Comparison of ENCODE assay signal across 8 cellular contexts in the genomic region with DNA sequence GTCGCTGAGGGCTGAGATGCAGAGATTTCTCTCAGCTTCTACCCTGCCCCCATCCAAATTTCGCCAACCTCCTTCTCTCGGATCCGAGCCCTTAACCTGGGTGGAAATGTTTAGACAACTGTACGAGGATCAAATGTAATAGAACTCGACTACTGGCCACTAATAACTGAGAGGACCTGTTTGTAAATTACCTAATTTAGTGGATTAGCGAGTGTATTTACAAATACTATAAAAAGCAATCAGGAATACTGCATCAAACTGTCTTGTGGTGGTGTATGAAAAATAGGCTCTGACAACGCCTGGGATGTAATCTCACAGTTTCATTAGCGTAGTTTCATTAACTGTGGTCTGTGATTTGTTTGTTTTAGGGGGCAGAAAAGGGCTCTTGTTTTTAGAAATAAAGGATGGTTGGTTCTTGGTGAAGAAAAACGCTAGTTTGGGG. TPM values are rescaled to one million over a fixed set of nuclear protein-coding genes. Genes with fewer than 3 reads are reported as not detected.
DNase-seq lines count a peak whose midpoint lies in the region; ATAC-seq, FAIRE-seq and TF ChIP-seq lines count a peak whose summit lies in the region.

No MANE protein-coding gene starts in this region.

- H3K36me3 Mint-ChIP-seq in T-helper 2 cell treated with Interferon-gamma antibody and Interleukin-4, amounts not matched to agents 5 μg/mL and 100 μg/mL, for 36 hours (ENCODE audit: low read depth), result no peaks in the 10 kb centered on the region
- H3K36me3 Mint-ChIP-seq in activated naive CD8-positive, alpha-beta T cell treated with anti-CD3 and anti-CD28 coated beads for 36 hours, result no peaks in the 10 kb centered on the region

- peak overlapping the region; percentile 85 for H3K4me3 Mint-ChIP-seq in T-helper 2 cell treated with Interferon-gamma antibody and Interleukin-4, amounts not matched to agents 5 μg/mL and 100 μg/mL, for 36 hours
- H3K4me3 Mint-ChIP-seq in activated naive CD8-positive, alpha-beta T cell treated with anti-CD3 and anti-CD28 coated beads for 36 hours, result peak overlapping the region; percentile 91

- intact Hi-C loops in kidney (cut with DNase I), result no loop called here

- no peaks in the 10 kb centered on the region for H3K36me3 ChIP-seq in kidney (ENCODE audit: control insufficient read depth in 1 of 2, insufficient read depth in 2 of 2, low read length in 2 of 2)

- FAIRE-seq in kidney (lab: Jason Lieb, UNC), result no peak

- no peaks in the 10 kb centered on the region for H3K9me3 Mint-ChIP-seq in T-helper 2 cell treated with Interferon-gamma antibody and Interleukin-4, amounts not matched to agents 5 μg/mL and 100 μg/mL, for 36 hours
- H3K9me3 Mint-ChIP-seq in activated naive CD8-positive, alpha-beta T cell treated with anti-CD3 and anti-CD28 coated beads for 36 hours, result no peaks in the 10 kb centered on the region

- peak overlapping the region; percentile 78 to 87 for H3K4me3 ChIP-seq in kidney (ENCODE audit: low read length in 2 of 2)

- H3K4me1 Mint-ChIP-seq in T-helper 2 cell treated with Interferon-gamma antibody and Interleukin-4, amounts not matched to agents 5 μg/mL and 100 μg/mL, for 36 hours (ENCODE audit: low read depth), result peaks cover 14% of the 10 kb centered on the region
- H3K4me1 Mint-ChIP-seq in activated naive CD8-positive, alpha-beta T cell treated with anti-CD3 and anti-CD28 coated beads for 36 hours, result peaks cover 14% of the 10 kb centered on the region

- H3K4me1 ChIP-seq in kidney (ENCODE audit: control insufficient read depth in 1 of 2, insufficient read depth in 1 of 2, low read depth in 1 of 2, low read length in 2 of 2), result peaks cover 4 to 10% of the 10 kb centered on the region in 2 donors

- no peak for ATAC-seq in GM19455 (IDR thresholded peaks at IDR 0.05; ENCODE audit: unreplicated experiment)

- no peak for DNase-seq in T-helper 2 cell treated with Interferon-gamma antibody and Interleukin-4, amounts not matched to agents 5 μg/mL and 100 μg/mL, for 36 hours (ENCODE audit: low spot score)
- DNase-seq in T-helper 2 cell (no peak), kidney (no peak), superior temporal gyrus (ENCODE audit: extremely low spot score) (peak; percentile 79), DMS53 (lab: John Stamatoyannopoulos, UW) (no peak), NCI-H2196 treated with DMSO at 0.1 percent for 48 hours (lab: John Stamatoyannopoulos, UW; ENCODE audit: unreplicated experiment) (no peak)
- DNase-seq in activated naive CD8-positive, alpha-beta T cell treated with anti-CD3 and anti-CD28 coated beads for 36 hours, result no peak

- peak overlapping the region; percentile 67 for H3K27ac Mint-ChIP-seq in T-helper 2 cell treated with Interferon-gamma antibody and Interleukin-4, amounts not matched to agents 5 μg/mL and 100 μg/mL, for 36 hours
- peak overlapping the region; percentile 82 for H3K27ac Mint-ChIP-seq in activated naive CD8-positive, alpha-beta T cell treated with anti-CD3 and anti-CD28 coated beads for 36 hours

- no peaks in the 10 kb centered on the region for H3K9me3 ChIP-seq in kidney (ENCODE audit: control insufficient read depth in 1 of 2, low read length in 2 of 2)

- peaks cover 72% of the 10 kb centered on the region for H3K27me3 Mint-ChIP-seq in T-helper 2 cell treated with Interferon-gamma antibody and Interleukin-4, amounts not matched to agents 5 μg/mL and 100 μg/mL, for 36 hours (ENCODE audit: low read depth)
- H3K27me3 Mint-ChIP-seq in activated naive CD8-positive, alpha-beta T cell treated with anti-CD3 and anti-CD28 coated beads for 36 hours, result peaks cover 41% of the 10 kb centered on the region

- H3K27ac ChIP-seq in kidney (ENCODE audit: low read depth in 2 of 2, low read length in 2 of 2), result peak overlapping the region; percentile 83 to 87

- TF ChIP-seq CTCF in kidney (IDR thresholded peaks at IDR 0.05; ENCODE audit: borderline replicate concordance, extremely low read depth, insufficient read depth), result no peak

- H3K9ac ChIP-seq in kidney (ENCODE audit: low read length in 2 of 2), result peak overlapping the region; percentile 56 to 64

RNA-seq across cellular contexts. Expression of gene SLC44A1, which starts 1.3 kb away (rescaled TPM):
- 1 to 10 TPM; 7.4 to 7.5 TPM for total RNA-seq in activated naive CD8-positive, alpha-beta T cell treated with anti-CD3 and anti-CD28 coated beads for 36 hours
- total RNA-seq in kidney, result 42.3 TPM
- polyA plus RNA-seq in kidney (ENCODE audit: insufficient read depth, low read depth, low replicate concordance), result 17.4 TPM
